16 cellular contexts compared by ENCODE assay signal in genomic region chr4:47210828-47211227, GRCh38.
"Had no signal": no experiment of that assay in that cellular context is flagged by ENCODE, and none has a peak within 500 bp of the region (broad histone marks: within the 10 kb centered on the region; RNA-seq: fewer than 3 reads in every experiment).

No MANE protein-coding gene starts in this region.

- H3K4me1 ChIP-seq: lower lobe of right lung, prostate gland, right atrium auricular region, stomach had no signal

- H3K9me3 ChIP-seq: lower lobe of right lung, prostate gland, right atrium auricular region, stomach had no signal

- H3K27me3 ChIP-seq: right atrium auricular region, stomach had no signal

- H3K36me3 ChIP-seq: lower lobe of right lung, prostate gland, right atrium auricular region, stomach had no signal

- H3K4me3 ChIP-seq: lower lobe of right lung, prostate gland, right atrium auricular region, skin epidermis, stomach had no signal

- ATAC-seq: effector memory CD8-positive, alpha-beta T cell; left colon; lower lobe of right lung; stimulated activated effector memory CD8-positive, alpha-beta T cell treated with anti-CD3 and anti-CD28 coated beads, Interleukin-12 subunit alpha, Interleukin-12 subunit beta, amount 100 ng/mL, for 72 hours; T-cell had no signal

- DNase-seq: activated B cell treated with CpG ODN at 0.5 μM for 24 hours; activated CD4-positive, alpha-beta memory T cell treated with anti-CD3 and anti-CD28 coated beads for 36 hours; activated CD4-positive, alpha-beta T cell treated with anti-CD3 and anti-CD28 coated beads for 4 hours; activated T-cell treated with anti-CD3 and anti-CD28 coated beads for 4 hours; effector memory CD8-positive, alpha-beta T cell; hippocampal formation; left colon; lower lobe of right lung; nephron progenitor cell; stimulated activated CD4-positive, alpha-beta T cell treated with anti-CD3 and anti-CD28 coated beads, Interleukin-4, amount 100 ng/mL, for 24 hours; stomach; T-cell had no signal
